27 cellular contexts compared by ENCODE assay signal in genomic region chr4:136992032-136992431, GRCh38.
"Had no signal": no experiment of that assay in that cellular context is flagged by ENCODE, and none has a peak within 500 bp of the region (broad histone marks: within the 10 kb centered on the region; RNA-seq: fewer than 3 reads in every experiment).

No MANE protein-coding gene starts in this region.

- H3K27ac ChIP-seq: ascending aorta, body of pancreas had no signal

- H3K27ac Mint-ChIP-seq: activated B cell treated with CpG ODN at 0.5 μM for 24 hours; activated CD4-positive, alpha-beta T cell treated with anti-CD3 and anti-CD28 coated beads, Interleukin-2, amount 10 ng/mL, durations not matched to agents 24 days and 14 days; activated naive CD4-positive, alpha-beta T cell treated with anti-CD3 and anti-CD28 coated beads, Interleukin-2, amount 50 U/mL, for 72 hours; activated naive CD8-positive, alpha-beta T cell treated with anti-CD3 and anti-CD28 coated beads, Interleukin-2, amount 50 U/mL, for 24 hours; T-helper 17 cell had no signal

- DNase-seq: activated B cell treated with CpG ODN at 0.5 μM for 24 hours; activated CD4-positive, alpha-beta T cell treated with anti-CD3 and anti-CD28 coated beads for 1 hour; activated CD4-positive, alpha-beta T cell treated with anti-CD3 and anti-CD28 coated beads, Interleukin-2, amount 10 ng/mL, durations not matched to agents 24 days and 14 days; activated CD4-positive, alpha-beta T cell treated with anti-CD3 and anti-CD28 coated beads, Interleukin-2, amount 50 U/mL, for 48 hours; activated CD8-positive, alpha-beta memory T cell treated with anti-CD3 and anti-CD28 coated beads for 24 hours; activated effector memory CD4-positive, alpha-beta T cell treated with anti-CD3 and anti-CD28 coated beads, Interleukin-2, amount 50 U/mL, for 16 hours; activated naive CD4-positive, alpha-beta T cell treated with Interleukin-2 at 50 U/mL for 16 hours; activated naive CD8-positive, alpha-beta T cell treated with anti-CD3 and anti-CD28 coated beads, Interleukin-2, amount 50 U/mL, for 24 hours; activated T-cell treated with anti-CD3 and anti-CD28 coated beads, Interleukin-2, amount 50 U/mL, for 4 hours; amniotic stem cell; body of pancreas; Kasumi-1; KBM-7; NCI-H1048; NCI-H146; NCI-H187 treated with DMSO at 0.1 percent for 48 hours; NCI-H2081 treated with DMSO at 0.1 percent for 48 hours; NCI-H524; NCI-H82; SHP77 treated with DMSO at 0.1 percent for 48 hours; T-helper 17 cell; T-helper 9 cell had no signal

- H3K9me3 ChIP-seq: ascending aorta, body of pancreas had no signal

- H3K27me3 Mint-ChIP-seq: activated B cell treated with CpG ODN at 0.5 μM for 24 hours; activated CD4-positive, alpha-beta T cell treated with anti-CD3 and anti-CD28 coated beads, Interleukin-2, amount 10 ng/mL, durations not matched to agents 24 days and 14 days; activated naive CD8-positive, alpha-beta T cell treated with anti-CD3 and anti-CD28 coated beads, Interleukin-2, amount 50 U/mL, for 24 hours; central memory CD8-positive, alpha-beta T cell; T-helper 17 cell had no signal

- H3K4me3 Mint-ChIP-seq: activated B cell treated with CpG ODN at 0.5 μM for 24 hours; activated CD4-positive, alpha-beta T cell treated with anti-CD3 and anti-CD28 coated beads, Interleukin-2, amount 10 ng/mL, durations not matched to agents 24 days and 14 days; activated naive CD8-positive, alpha-beta T cell treated with anti-CD3 and anti-CD28 coated beads, Interleukin-2, amount 50 U/mL, for 24 hours; activated T-cell treated with anti-CD3 and anti-CD28 coated beads, Interleukin-2, amount 50 U/mL, for 4 hours; central memory CD8-positive, alpha-beta T cell; T-helper 17 cell had no signal

- H3K27me3 ChIP-seq: ascending aorta, body of pancreas had no signal

- H3K36me3 ChIP-seq: ascending aorta had no signal

- H3K4me1 ChIP-seq: ascending aorta, body of pancreas had no signal

- H3K4me3 ChIP-seq: ascending aorta, body of pancreas had no signal

- H3K4me1 Mint-ChIP-seq: activated B cell treated with CpG ODN at 0.5 μM for 24 hours; activated CD4-positive, alpha-beta T cell treated with anti-CD3 and anti-CD28 coated beads, Interleukin-2, amount 10 ng/mL, durations not matched to agents 24 days and 14 days; activated naive CD8-positive, alpha-beta T cell treated with anti-CD3 and anti-CD28 coated beads, Interleukin-2, amount 50 U/mL, for 24 hours; central memory CD8-positive, alpha-beta T cell; T-helper 17 cell had no signal

- FAIRE-seq: bronchial epithelial cell, RCC 7860 had no signal

- ATAC-seq: activated naive CD4-positive, alpha-beta T cell treated with anti-CD3 and anti-CD28 coated beads, Interleukin-2, amount 50 U/mL, for 72 hours; activated naive CD8-positive, alpha-beta T cell treated with anti-CD3 and anti-CD28 coated beads, Interleukin-2, amount 50 U/mL, for 24 hours; activated T-cell treated with anti-CD3 and anti-CD28 coated beads, Interleukin-2, amount 50 U/mL, for 4 hours; body of pancreas; T-helper 17 cell had no signal
